Comparison of ENCODE assay signal across 1 cellular context in the genomic region with DNA sequence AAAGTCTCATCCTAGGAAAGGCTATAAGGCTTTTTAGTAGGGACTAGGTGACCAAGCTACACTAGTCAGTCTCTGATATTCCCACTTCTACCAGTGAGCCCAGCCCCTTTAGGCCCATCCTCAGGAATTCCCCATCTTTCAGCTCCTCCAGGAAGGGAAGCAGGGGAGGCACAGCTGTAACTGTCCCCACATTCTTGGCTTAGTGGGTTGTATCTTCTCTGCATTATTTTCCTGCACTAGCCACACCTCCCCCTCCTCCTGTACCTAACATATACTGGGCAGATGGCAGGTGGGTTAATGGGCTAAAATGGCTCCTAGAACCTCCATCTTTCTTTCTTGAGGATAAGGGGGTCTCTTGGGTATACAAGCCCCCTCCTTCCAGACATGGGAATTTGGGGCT.
A peak's percentile ranks its signal among the peaks of the same experiment; 100 is the strongest.
TF ChIP-seq lines count a peak whose summit lies in the region.

No MANE protein-coding gene starts in this region.

TF ChIP-seq in H1, 55 proteins besides CTCF, POLR2A, EP300 and RAD21:
- TF ChIP-seq SIN3A (conservative IDR thresholded peaks at IDR 0.05 in 1 of 2, IDR thresholded peaks at IDR 0.05 in 1 of 2; ENCODE audit: low read depth in 1 of 2, low read length in 2 of 2) (no peak), FOSL1 (IDR thresholded peaks at IDR 0.05; ENCODE audit: insufficient read depth, low read depth, low read length) (no peak), TEAD4 (IDR thresholded peaks at IDR 0.05; ENCODE audit: low read depth, low read length) (peak; percentile 69), SP1 (IDR thresholded peaks at IDR 0.05; ENCODE audit: low read depth, low read length) (peak; percentile 3; the same call in 1 of the 2 replicates)
TF ChIP-seq in H1: peak in this region for 2.
